8 cellular contexts compared by ENCODE assay signal in the genomic region with DNA sequence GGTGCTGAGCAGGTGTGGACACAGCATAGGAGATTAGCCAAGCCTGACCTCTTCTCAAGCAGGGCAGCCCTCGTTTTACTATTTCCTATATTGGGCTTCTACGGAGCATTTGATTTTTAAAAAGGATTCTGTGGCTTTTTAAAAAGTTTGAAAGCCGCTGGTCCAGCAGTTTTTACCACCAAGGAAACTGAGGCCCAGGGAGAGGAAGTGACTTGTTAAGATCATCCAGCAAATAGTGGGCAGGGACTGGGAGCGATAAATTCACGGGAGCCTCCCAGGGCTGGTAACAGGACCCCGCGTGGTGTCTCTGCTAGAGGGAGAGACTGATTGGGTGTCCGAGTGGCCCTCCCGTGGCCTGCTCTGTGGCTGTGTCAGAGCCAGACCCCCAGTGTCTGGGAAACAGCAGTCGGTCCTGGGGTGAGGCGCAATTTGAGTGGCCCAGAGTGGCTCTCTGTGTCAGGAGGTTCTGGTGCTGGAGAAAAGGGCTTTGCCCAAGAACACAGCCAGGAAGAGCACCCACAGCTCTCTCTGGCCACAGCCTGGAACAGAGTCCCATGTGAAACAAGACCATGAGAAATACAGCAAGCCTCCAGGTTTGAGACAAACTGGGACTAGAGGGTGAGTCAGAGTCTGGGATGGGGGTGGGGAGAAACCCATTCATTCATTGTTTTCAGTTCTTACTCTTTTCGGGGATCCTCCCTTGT. TPM values are rescaled to one million over a fixed set of nuclear protein-coding genes. Genes with fewer than 3 reads are reported as not detected.
DNase-seq lines count a peak whose midpoint lies in the region; ATAC-seq and TF ChIP-seq lines count a peak whose summit lies in the region.

No MANE protein-coding gene starts in this region.

- POLR2A ChIA-PET in activated naive CD8-positive, alpha-beta T cell treated with anti-CD3 and anti-CD28 coated beads, Interleukin-2, amount 10 ng/mL, durations not matched to agents 7 days and 5 days (lab: Charles Lee), result interaction anchor here (0.7 kb wide), 1 partner anchor 155 kb away, joined by 3 read pairs; the partner anchor contains the start of gene BLM

- no peaks in the 10 kb centered on the region for H3K27me3 Mint-ChIP-seq in activated naive CD8-positive, alpha-beta T cell treated with anti-CD3 and anti-CD28 coated beads, Interleukin-2, amount 10 ng/mL, durations not matched to agents 7 days and 5 days

- H3K27ac Mint-ChIP-seq in activated naive CD8-positive, alpha-beta T cell treated with anti-CD3 and anti-CD28 coated beads, Interleukin-2, amount 10 ng/mL, durations not matched to agents 7 days and 5 days, result peak overlapping the region; percentile 86

- ATAC-seq in activated naive CD8-positive, alpha-beta T cell treated with anti-CD3 and anti-CD28 coated beads, Interleukin-2, amount 10 ng/mL, durations not matched to agents 7 days and 5 days (ENCODE audit: low read depth), result no peak
- ATAC-seq in GM21825 (IDR thresholded peaks at IDR 0.05; ENCODE audit: unreplicated experiment), result no peak

- peak overlapping the region; percentile 67 for H3K4me3 ChIP-seq in skeletal muscle cell (ENCODE audit: low read depth, low read length)

- TF ChIP-seq POLR2A in GM19099 (IDR thresholded peaks at IDR 0.05; ENCODE audit: extremely low read depth, insufficient read length, low read depth), result peak; percentile 23

- DNase-seq in NCI-H526 treated with DMSO at 0.1 percent for 48 hours (lab: John Stamatoyannopoulos, UW) (peak; percentile 17), hepatic stellate cell (ENCODE audit: low spot score) (peak; percentile 88), skeletal muscle cell (ENCODE audit: low read depth) (no peak), RPMI8226 (no peak), SHP77 (lab: John Stamatoyannopoulos, UW) (no peak)
- no peak for DNase-seq in activated naive CD8-positive, alpha-beta T cell treated with anti-CD3 and anti-CD28 coated beads, Interleukin-2, amount 10 ng/mL, durations not matched to agents 7 days and 5 days

- H3K4me1 Mint-ChIP-seq in activated naive CD8-positive, alpha-beta T cell treated with anti-CD3 and anti-CD28 coated beads, Interleukin-2, amount 10 ng/mL, durations not matched to agents 7 days and 5 days, result peaks cover 50% of the 10 kb centered on the region

- H3K4me3 Mint-ChIP-seq in activated naive CD8-positive, alpha-beta T cell treated with anti-CD3 and anti-CD28 coated beads, Interleukin-2, amount 10 ng/mL, durations not matched to agents 7 days and 5 days, result peak overlapping the region; percentile 90

- H3K9me3 Mint-ChIP-seq in activated naive CD8-positive, alpha-beta T cell treated with anti-CD3 and anti-CD28 coated beads, Interleukin-2, amount 10 ng/mL, durations not matched to agents 7 days and 5 days, result no peaks in the 10 kb centered on the region

- peaks cover 14% of the 10 kb centered on the region for H3K36me3 Mint-ChIP-seq in activated naive CD8-positive, alpha-beta T cell treated with anti-CD3 and anti-CD28 coated beads, Interleukin-2, amount 10 ng/mL, durations not matched to agents 7 days and 5 days

RNA-seq across cellular contexts. Expression of gene FURIN, which starts 4.2 kb away (rescaled TPM):
- total RNA-seq in activated naive CD8-positive, alpha-beta T cell treated with anti-CD3 and anti-CD28 coated beads, Interleukin-2, amount 10 ng/mL, durations not matched to agents 7 days and 5 days, result 10 to 100 TPM; 62.2 to 63.5 TPM

RNA-seq across cellular contexts. Expression of gene FES, which starts 11.7 kb away (rescaled TPM):
- 1 to 10 TPM; 6.2 to 7.5 TPM for total RNA-seq in activated naive CD8-positive, alpha-beta T cell treated with anti-CD3 and anti-CD28 coated beads, Interleukin-2, amount 10 ng/mL, durations not matched to agents 7 days and 5 days

RNA-seq across cellular contexts. Expression of gene MAN2A2, which starts 30.5 kb away (rescaled TPM):
- 100 to 1,000 TPM; 108 to 111 TPM for total RNA-seq in activated naive CD8-positive, alpha-beta T cell treated with anti-CD3 and anti-CD28 coated beads, Interleukin-2, amount 10 ng/mL, durations not matched to agents 7 days and 5 days

RNA-seq across cellular contexts. Expression of gene HDDC3, which starts 59.7 kb away (rescaled TPM):
- total RNA-seq in activated naive CD8-positive, alpha-beta T cell treated with anti-CD3 and anti-CD28 coated beads, Interleukin-2, amount 10 ng/mL, durations not matched to agents 7 days and 5 days, result 10 to 100 TPM; 28.1 to 29.2 TPM

Comparison
In these comparisons a context has a peak if more than half of its experiments do, and no peak if none do; other contexts are left out.
1. DNase-seq: peak in NCI-H526 treated with DMSO at 0.1 percent for 48 hours (single experiment) and hepatic stellate cell (single experiment); none in activated naive CD8-positive, alpha-beta T cell treated with anti-CD3 and anti-CD28 coated beads, Interleukin-2, amount 10 ng/mL, durations not matched to agents 7 days and 5 days (single experiment), skeletal muscle cell (single experiment), RPMI8226 (single experiment) and SHP77 (0 of 2).